ENCODE assay signal across 11 cellular contexts in genomic region chr3:102060814-102061213, GRCh38.
DNase-seq lines count a peak whose midpoint lies in the region; ATAC-seq, FAIRE-seq and TF ChIP-seq lines count a peak whose summit lies in the region.
"Had no signal": no experiment of that assay in that cellular context is flagged by ENCODE, and none has a peak within 500 bp of the region (broad histone marks: within the 10 kb centered on the region; RNA-seq: fewer than 3 reads in every experiment).

No MANE protein-coding gene starts in this region.

- H3K4me3 ChIP-seq in GM12878 = no peak overlapping the region

- intact Hi-C loops in GM12878 (cut with micrococcal nuclease; ENCODE audit: unreplicated experiment) = no loop called here

- SMC1A ChIA-PET in GM12878 (lab: Charles Lee; ENCODE audit: uncharacterized antibody, unreplicated experiment) = interaction anchor here (0.7 to 9.6 kb wide), 30 partner anchors 12 to 269 kb away, joined by 3 to 145 read pairs (median 5); no protein-coding TSS in a partner anchor

- peak in 1 of 2 experiments; percentile 24; a peak in 1 of 4 replicates for TF ChIP-seq EP300 in GM12878 (IDR thresholded peaks at IDR 0.05; ENCODE audit: borderline replicate concordance in 1 of 2, control insufficient read depth in 1 of 2, low read depth in 2 of 2, low read length in 2 of 2)

- H4K20me1 ChIP-seq in GM12878 (ENCODE audit: control insufficient read depth, insufficient read depth) = no peaks in the 10 kb centered on the region

- TF ChIP-seq POLR2A in GM12878 (IDR thresholded peaks at IDR 0.05; ENCODE audit: low read depth, low read length) = no peak

- CTCF ChIA-PET in GM12878 (lab: Yijun Ruan, JAX) = interaction anchor here (0.6 to 1.9 kb wide), 7 partner anchors 22 to 250 kb away, joined by 3 to 8 read pairs (median 3); no protein-coding TSS in a partner anchor

- RAD21 ChIA-PET in GM12878 (lab: Charles Lee; ENCODE audit: unreplicated experiment) = interaction anchor here (0.6 to 5.3 kb wide), 17 partner anchors 20 to 269 kb away, joined by 3 to 148 read pairs (median 8); no protein-coding TSS in a partner anchor

- peak overlapping the region; percentile 39; the same call in 1 of the 2 replicates for H2AFZ ChIP-seq in GM12878 (ENCODE audit: control insufficient read depth, low read depth, low read length)

- TF ChIP-seq CTCF in GM12878 (IDR thresholded peaks at IDR 0.05 in 2 of 3, conservative IDR thresholded peaks at IDR 0.05 in 1 of 3; ENCODE audit: control insufficient read depth in 2 of 3, extremely low read depth in 1 of 3, insufficient read depth in 1 of 3, low read depth in 3 of 3, low read length in 3 of 3) = no peak

- ATAC-seq in GM18868 (IDR thresholded peaks at IDR 0.05; ENCODE audit: unreplicated experiment) (peak; percentile 45), HG03342 (IDR thresholded peaks at IDR 0.05; ENCODE audit: unreplicated experiment) (peak; percentile 29), GM12878 (peak; percentile 43), HG03039 (IDR thresholded peaks at IDR 0.05; ENCODE audit: unreplicated experiment) (no peak), GM21515 (IDR thresholded peaks at IDR 0.05; ENCODE audit: unreplicated experiment) (no peak)
- ATAC-seq: naive thymus-derived CD8-positive, alpha-beta T cell had no signal

- H3K9ac ChIP-seq in GM12878 (ENCODE audit: control insufficient read depth, insufficient read depth, low read length) = no peak overlapping the region

- no peak for TF ChIP-seq RAD21 in GM12878 (IDR thresholded peaks at IDR 0.05; ENCODE audit: insufficient read depth, low read depth, low read length)

- H3K4me2 ChIP-seq in GM12878 (ENCODE audit: control insufficient read depth, insufficient read depth) = peak overlapping the region; percentile 64; the same call in 1 of the 2 replicates

- no peaks in the 10 kb centered on the region; the same call in 2 of the 3 replicates for H3K9me3 ChIP-seq in GM12878 (replicated peaks; ENCODE audit: control insufficient read depth, insufficient read depth, low read length)

- in situ Hi-C loops in GM12878 (cut with MboI) = no loop called here

- WGBS in GM12878 (ENCODE audit: insufficient coverage, insufficient replicate concordance, low lambda C conversion rate, missing lambda C conversion rate) = 35% methylated on average over 1 of the region's 1 CpG

- DNase-seq in A172 (ENCODE audit: low spot score) (peak; percentile 17), GM12878 (ENCODE audit: low read depth, low spot score) (peak; percentile 53), SHP77 (lab: John Stamatoyannopoulos, UW) (no peak), H4 (ENCODE audit: low spot score) (no peak)
- DNase-seq: naive thymus-derived CD8-positive, alpha-beta T cell; NCI-H524 had no signal

- H3K36me3 ChIP-seq in GM12878 (ENCODE audit: control insufficient read depth in 2 of 2, insufficient read depth in 2 of 2, low read length in 1 of 2) = no peaks in the 10 kb centered on the region

- H3K27ac ChIP-seq in GM12878 (ENCODE audit: control insufficient read depth, insufficient read depth) = peak overlapping the region; percentile 25; the same call in 1 of the 2 replicates

- peak; percentile 57 for FAIRE-seq in GM12878 (lab: Jason Lieb, UNC)
- FAIRE-seq: astrocyte had no signal

- BruUV-seq in GM12878 (replicated peaks; lab: Mats Ljungman, UMichigan) = no TSS peak

- POLR2A ChIA-PET in GM12878 (lab: Charles Lee) = interaction anchor here (1.1 to 3.4 kb wide), 7 partner anchors 23 to 239 kb away, joined by 3 to 37 read pairs (median 7); no protein-coding TSS in a partner anchor

- H3K4me1 ChIP-seq in GM12878 (ENCODE audit: control insufficient read depth, insufficient read depth, low read length) = peaks cover 37% of the 10 kb centered on the region

- H3K27me3 ChIP-seq in GM12878 (replicated peaks in 1 of 2; ENCODE audit: control insufficient read depth in 2 of 2, insufficient read depth in 2 of 2, low read length in 1 of 2) = no peaks in the 10 kb centered on the region

- H3K79me2 ChIP-seq in GM12878 (ENCODE audit: control insufficient read depth, insufficient read depth, low read length) = no peaks in the 10 kb centered on the region

TF ChIP-seq in GM12878, 131 proteins besides CTCF, POLR2A, EP300 and RAD21 (continues in another document):
- peak; percentile 48; the same call in 1 of the 2 replicates for TF ChIP-seq PAX5 (IDR thresholded peaks at IDR 0.05; ENCODE audit: borderline replicate concordance, low read depth, low read length)
- peak; percentile 49 for TF ChIP-seq RUNX3 (IDR thresholded peaks at IDR 0.05; ENCODE audit: low read length)
- TF ChIP-seq, protein P1, sequence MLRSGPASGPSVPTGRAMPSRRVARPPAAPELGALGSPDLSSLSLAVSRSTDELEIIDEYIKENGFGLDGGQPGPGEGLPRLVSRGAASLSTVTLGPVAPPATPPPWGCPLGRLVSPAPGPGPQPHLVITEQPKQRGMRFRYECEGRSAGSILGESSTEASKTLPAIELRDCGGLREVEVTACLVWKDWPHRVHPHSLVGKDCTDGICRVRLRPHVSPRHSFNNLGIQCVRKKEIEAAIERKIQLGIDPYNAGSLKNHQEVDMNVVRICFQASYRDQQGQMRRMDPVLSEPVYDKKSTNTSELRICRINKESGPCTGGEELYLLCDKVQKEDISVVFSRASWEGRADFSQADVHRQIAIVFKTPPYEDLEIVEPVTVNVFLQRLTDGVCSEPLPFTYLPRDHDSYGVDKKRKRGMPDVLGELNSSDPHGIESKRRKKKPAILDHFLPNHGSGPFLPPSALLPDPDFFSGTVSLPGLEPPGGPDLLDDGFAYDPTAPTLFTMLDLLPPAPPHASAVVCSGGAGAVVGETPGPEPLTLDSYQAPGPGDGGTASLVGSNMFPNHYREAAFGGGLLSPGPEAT (IDR thresholded peaks at IDR 0.05; ENCODE audit: low read depth) = peak; percentile 76; the same call in 1 of the 2 replicates
- no peak for TF ChIP-seq HDAC6 (IDR thresholded peaks at IDR 0.05; ENCODE audit: unreplicated experiment)
- no peak for TF ChIP-seq MYC (IDR thresholded peaks at IDR 0.05; ENCODE audit: insufficient read depth, insufficient read length, insufficient replicate concordance, low read length, severe bottlenecking)
- TF ChIP-seq HDGF (IDR thresholded peaks at IDR 0.05) = no peak
- TF ChIP-seq SMARCA5 (IDR thresholded peaks at IDR 0.05) = no peak
- TF ChIP-seq SMAD1 (IDR thresholded peaks at IDR 0.05; ENCODE audit: low read depth, partially characterized antibody) = no peak
- no peak for TF ChIP-seq MTA3 (IDR thresholded peaks at IDR 0.05; ENCODE audit: borderline replicate concordance, low read length)
- no peak for TF ChIP-seq ATF3 (IDR thresholded peaks at IDR 0.05; ENCODE audit: borderline replicate concordance, extremely low read depth, low read depth, low read length)
- no peak for TF ChIP-seq SUPT20H (IDR thresholded peaks at IDR 0.05; ENCODE audit: borderline replicate concordance, control insufficient read depth, low read depth, low read length)
- peak; percentile 76 for TF ChIP-seq MXI1 (IDR thresholded peaks at IDR 0.05; ENCODE audit: low read depth, low read length)
- no peak for TF ChIP-seq ETV6 (conservative IDR thresholded peaks at IDR 0.05 in 1 of 2, IDR thresholded peaks at IDR 0.05 in 1 of 2; ENCODE audit: borderline replicate concordance in 1 of 2, low read depth in 1 of 2)
- TF ChIP-seq, protein P2, sequence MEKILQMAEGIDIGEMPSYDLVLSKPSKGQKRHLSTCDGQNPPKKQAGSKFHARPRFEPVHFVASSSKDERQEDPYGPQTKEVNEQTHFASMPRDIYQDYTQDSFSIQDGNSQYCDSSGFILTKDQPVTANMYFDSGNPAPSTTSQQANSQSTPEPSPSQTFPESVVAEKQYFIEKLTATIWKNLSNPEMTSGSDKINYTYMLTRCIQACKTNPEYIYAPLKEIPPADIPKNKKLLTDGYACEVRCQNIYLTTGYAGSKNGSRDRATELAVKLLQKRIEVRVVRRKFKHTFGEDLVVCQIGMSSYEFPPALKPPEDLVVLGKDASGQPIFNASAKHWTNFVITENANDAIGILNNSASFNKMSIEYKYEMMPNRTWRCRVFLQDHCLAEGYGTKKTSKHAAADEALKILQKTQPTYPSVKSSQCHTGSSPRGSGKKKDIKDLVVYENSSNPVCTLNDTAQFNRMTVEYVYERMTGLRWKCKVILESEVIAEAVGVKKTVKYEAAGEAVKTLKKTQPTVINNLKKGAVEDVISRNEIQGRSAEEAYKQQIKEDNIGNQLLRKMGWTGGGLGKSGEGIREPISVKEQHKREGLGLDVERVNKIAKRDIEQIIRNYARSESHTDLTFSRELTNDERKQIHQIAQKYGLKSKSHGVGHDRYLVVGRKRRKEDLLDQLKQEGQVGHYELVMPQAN (conservative IDR thresholded peaks at IDR 0.05) = no peak
- no peak for TF ChIP-seq TARDBP (IDR thresholded peaks at IDR 0.05; ENCODE audit: borderline replicate concordance)
- TF ChIP-seq, protein P3, sequence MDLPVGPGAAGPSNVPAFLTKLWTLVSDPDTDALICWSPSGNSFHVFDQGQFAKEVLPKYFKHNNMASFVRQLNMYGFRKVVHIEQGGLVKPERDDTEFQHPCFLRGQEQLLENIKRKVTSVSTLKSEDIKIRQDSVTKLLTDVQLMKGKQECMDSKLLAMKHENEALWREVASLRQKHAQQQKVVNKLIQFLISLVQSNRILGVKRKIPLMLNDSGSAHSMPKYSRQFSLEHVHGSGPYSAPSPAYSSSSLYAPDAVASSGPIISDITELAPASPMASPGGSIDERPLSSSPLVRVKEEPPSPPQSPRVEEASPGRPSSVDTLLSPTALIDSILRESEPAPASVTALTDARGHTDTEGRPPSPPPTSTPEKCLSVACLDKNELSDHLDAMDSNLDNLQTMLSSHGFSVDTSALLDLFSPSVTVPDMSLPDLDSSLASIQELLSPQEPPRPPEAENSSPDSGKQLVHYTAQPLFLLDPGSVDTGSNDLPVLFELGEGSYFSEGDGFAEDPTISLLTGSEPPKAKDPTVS (IDR thresholded peaks at IDR 0.05; ENCODE audit: low read depth, low read length) = no peak
- TF ChIP-seq KLF5 (IDR thresholded peaks at IDR 0.05; ENCODE audit: partially characterized antibody) = no peak
- 0 out of 2 replicates have a peak, but pooled peaks have one; percentile 23 for TF ChIP-seq RAD51 (IDR thresholded peaks at IDR 0.05)

Comparison
In these comparisons a context has a peak if more than half of its experiments do, and no peak if none do; other contexts are left out.
1. DNase-seq: peak in A172 (single experiment) and GM12878 (single experiment); none in SHP77 (0 of 2) and H4 (single experiment).
2. ATAC-seq: peak in GM18868 (single experiment), HG03342 (single experiment) and GM12878 (single experiment); none in HG03039 (single experiment) and GM21515 (single experiment).